ENCODE assay signal across 15 cellular contexts in the genomic region with DNA sequence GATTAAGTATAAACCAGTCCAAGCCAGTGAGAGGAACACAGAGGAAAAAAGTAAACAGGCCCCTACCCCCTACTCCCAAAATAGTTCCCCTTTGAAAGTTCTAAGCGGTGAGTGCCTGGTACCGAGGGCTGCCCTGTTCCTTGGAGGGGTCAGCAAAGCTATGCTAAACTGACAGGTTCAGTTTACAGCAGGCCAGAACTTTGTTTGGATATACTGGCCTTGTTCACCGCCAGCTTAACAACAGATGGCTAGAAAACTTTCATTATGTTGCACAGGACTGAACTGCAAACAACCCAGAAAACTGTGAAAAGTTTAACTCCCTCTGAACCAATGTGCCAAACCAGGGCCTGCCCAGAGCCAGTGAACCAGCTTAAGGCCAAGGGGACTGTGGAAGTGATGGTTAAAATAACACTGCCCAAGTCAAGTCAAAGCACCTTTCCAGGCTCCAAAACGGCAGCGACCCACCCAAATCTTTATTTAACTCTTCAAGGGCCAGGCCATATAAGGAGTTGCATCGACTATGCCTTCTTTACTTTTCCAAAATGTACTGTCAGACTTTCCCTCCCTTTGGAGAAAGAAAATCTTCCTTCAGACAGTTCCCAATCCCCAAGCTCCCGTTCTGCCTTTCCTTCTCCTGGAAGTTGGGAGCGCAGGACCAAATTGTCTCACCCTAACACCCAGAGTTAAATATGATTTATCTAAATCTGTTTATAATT.
A peak's percentile ranks its signal among the peaks of the same experiment; 100 is the strongest.
DNase-seq lines count a peak whose midpoint lies in the region; ATAC-seq and TF ChIP-seq lines count a peak whose summit lies in the region.
"Had no signal": no experiment of that assay in that cellular context is flagged by ENCODE, and none has a peak within 500 bp of the region (broad histone marks: within the 10 kb centered on the region; RNA-seq: fewer than 3 reads in every experiment).

No MANE protein-coding gene starts in this region.

- CTCF ChIA-PET in activated CD4-positive, alpha-beta T cell treated with anti-CD3 and anti-CD28 coated beads for 36 hours (lab: Charles Lee): interaction anchor here (0.7 to 1.6 kb wide), 4 partner anchors 17 to 166 kb away, joined by 3 to 4 read pairs (median 4); no protein-coding TSS in a partner anchor

- intact Hi-C loops in activated CD4-positive, alpha-beta T cell treated with anti-CD3 and anti-CD28 coated beads for 36 hours (cut with DNase I, micrococcal nuclease): no loop called here
- intact Hi-C loops in activated CD4-positive, alpha-beta T cell treated with anti-CD3 and anti-CD28 coated beads, Interleukin-2, amount 10 ng/mL, durations not matched to agents 24 days and 14 days (cut with micrococcal nuclease): no loop called here
- intact Hi-C loops in mucosa of descending colon (cut with DNase I, micrococcal nuclease): no loop called here
- intact Hi-C loops in stomach (cut with DNase I; ENCODE audit: low total_unique reads): no loop called here

- TF ChIP-seq CTCF in brain (conservative IDR thresholded peaks at IDR 0.05) (no peak), mucosa of descending colon (IDR thresholded peaks at IDR 0.05) (no peak), stomach (IDR thresholded peaks at IDR 0.05) (no peak)

- no peaks in the 10 kb centered on the region for H3K27me3 ChIP-seq in stomach
- H3K27me3 ChIP-seq: adrenal gland had no signal

- peak overlapping the region; percentile 76 for H3K27ac Mint-ChIP-seq in activated CD4-positive, alpha-beta T cell treated with anti-CD3 and anti-CD28 coated beads for 36 hours
- no peak overlapping the region for H3K27ac Mint-ChIP-seq in activated CD4-positive, alpha-beta T cell treated with anti-CD3 and anti-CD28 coated beads, Interleukin-2, amount 10 ng/mL, durations not matched to agents 24 days and 14 days
- H3K27ac Mint-ChIP-seq in brain: peak overlapping the region in 4 of 5 experiments; percentile 43 to 92 (median 67)

- ATAC-seq in activated CD4-positive, alpha-beta T cell treated with anti-CD3 and anti-CD28 coated beads for 36 hours: no peak
- peak; percentile 37 for ATAC-seq in mucosa of descending colon
- ATAC-seq in GM19467 (IDR thresholded peaks at IDR 0.05; ENCODE audit: unreplicated experiment): no peak
- ATAC-seq: HCT116 had no signal

- peaks cover under 1% of the 10 kb centered on the region for H3K9me3 Mint-ChIP-seq in activated CD4-positive, alpha-beta T cell treated with anti-CD3 and anti-CD28 coated beads for 36 hours (ENCODE audit: low read depth)
- no peaks in the 10 kb centered on the region for H3K9me3 Mint-ChIP-seq in activated CD4-positive, alpha-beta T cell treated with anti-CD3 and anti-CD28 coated beads, Interleukin-2, amount 10 ng/mL, durations not matched to agents 24 days and 14 days
- H3K9me3 Mint-ChIP-seq in brain: no peaks in the 10 kb centered on the region

- H3K27me3 Mint-ChIP-seq in activated CD4-positive, alpha-beta T cell treated with anti-CD3 and anti-CD28 coated beads for 36 hours: no peaks in the 10 kb centered on the region
- peaks cover 3% of the 10 kb centered on the region for H3K27me3 Mint-ChIP-seq in activated CD4-positive, alpha-beta T cell treated with anti-CD3 and anti-CD28 coated beads, Interleukin-2, amount 10 ng/mL, durations not matched to agents 24 days and 14 days
- H3K27me3 Mint-ChIP-seq in brain: no peaks in the 10 kb centered on the region

- 25 to 43% (median 35%) methylated on average over 8 of the region's 8 CpGs for WGBS in stomach, 5 donors

- H3K4me3 ChIP-seq in mucosa of descending colon: no peak overlapping the region
- peak overlapping the region; percentile 15 to 27 (median 22) for H3K4me3 ChIP-seq in stomach
- H3K4me3 ChIP-seq: adrenal gland had no signal

- H3K36me3 ChIP-seq in mucosa of descending colon (ENCODE audit: low read depth) (no peaks in the 10 kb centered on the region), stomach (no peaks in the 10 kb centered on the region)
- H3K36me3 ChIP-seq: adrenal gland had no signal

- H3K27ac ChIP-seq in stomach: peak overlapping the region; percentile 83 to 92 (median 91)
- H3K27ac ChIP-seq: adrenal gland had no signal

- no peak for TF ChIP-seq POLR2A in stomach (IDR thresholded peaks at IDR 0.05)

- POLR2A ChIA-PET in activated CD4-positive, alpha-beta T cell treated with anti-CD3 and anti-CD28 coated beads for 36 hours (lab: Charles Lee): no interaction called here

- H3K9me3 ChIP-seq in mucosa of descending colon: no peaks in the 10 kb centered on the region
- no peaks in the 10 kb centered on the region for H3K9me3 ChIP-seq in stomach
- H3K9me3 ChIP-seq: adrenal gland had no signal

- peak; percentile 42 for TF ChIP-seq EP300 in stomach (IDR thresholded peaks at IDR 0.05)

- peaks cover 74% of the 10 kb centered on the region for H3K4me1 Mint-ChIP-seq in activated CD4-positive, alpha-beta T cell treated with anti-CD3 and anti-CD28 coated beads for 36 hours
- peaks cover 27% of the 10 kb centered on the region for H3K4me1 Mint-ChIP-seq in activated CD4-positive, alpha-beta T cell treated with anti-CD3 and anti-CD28 coated beads, Interleukin-2, amount 10 ng/mL, durations not matched to agents 24 days and 14 days
- peaks cover 83% of the 10 kb centered on the region for H3K4me1 Mint-ChIP-seq in brain

- peaks cover 5% of the 10 kb centered on the region for H3K36me3 Mint-ChIP-seq in activated CD4-positive, alpha-beta T cell treated with anti-CD3 and anti-CD28 coated beads for 36 hours (ENCODE audit: low read depth)
- H3K36me3 Mint-ChIP-seq in activated CD4-positive, alpha-beta T cell treated with anti-CD3 and anti-CD28 coated beads, Interleukin-2, amount 10 ng/mL, durations not matched to agents 24 days and 14 days (ENCODE audit: low read depth): no peaks in the 10 kb centered on the region
- no peaks in the 10 kb centered on the region for H3K36me3 Mint-ChIP-seq in brain

- H3K4me1 ChIP-seq in mucosa of descending colon (ENCODE audit: low read depth) (peaks cover 35% of the 10 kb centered on the region), stomach (peaks cover 48 to 89% (median 65%) of the 10 kb centered on the region in 4 donors)

- no peak for DNase-seq in activated CD4-positive, alpha-beta T cell treated with anti-CD3 and anti-CD28 coated beads for 36 hours
- no peak for DNase-seq in activated CD4-positive, alpha-beta T cell treated with anti-CD3 and anti-CD28 coated beads, Interleukin-2, amount 10 ng/mL, durations not matched to agents 24 days and 14 days
- DNase-seq in mucosa of descending colon: no peak
- peak; percentile 72 for DNase-seq in stomach
- DNase-seq in NCI-H69 (lab: John Stamatoyannopoulos, UW): no peak
- DNase-seq in HT-29 (ENCODE audit: low spot score): no peak
- DNase-seq: activated CD8-positive, alpha-beta memory T cell treated with anti-CD3 and anti-CD28 coated beads for 24 hours; adrenal gland; KG1; NCI-H187; stimulated activated CD4-positive, alpha-beta T cell treated with anti-CD3 and anti-CD28 coated beads, Interleukin-1b, Interleukin-23, amount 100 ng/mL, for 48 hours; stimulated activated naive CD4-positive, alpha-beta T cell had no signal

- H3K4me3 Mint-ChIP-seq in activated CD4-positive, alpha-beta T cell treated with anti-CD3 and anti-CD28 coated beads for 36 hours: no peak overlapping the region
- H3K4me3 Mint-ChIP-seq in activated CD4-positive, alpha-beta T cell treated with anti-CD3 and anti-CD28 coated beads, Interleukin-2, amount 10 ng/mL, durations not matched to agents 24 days and 14 days: no peak overlapping the region
- H3K4me3 Mint-ChIP-seq in brain: peak overlapping the region in 1 of 5 experiments; percentile 9
